10 cellular contexts compared by ENCODE assay signal in the genomic region with DNA sequence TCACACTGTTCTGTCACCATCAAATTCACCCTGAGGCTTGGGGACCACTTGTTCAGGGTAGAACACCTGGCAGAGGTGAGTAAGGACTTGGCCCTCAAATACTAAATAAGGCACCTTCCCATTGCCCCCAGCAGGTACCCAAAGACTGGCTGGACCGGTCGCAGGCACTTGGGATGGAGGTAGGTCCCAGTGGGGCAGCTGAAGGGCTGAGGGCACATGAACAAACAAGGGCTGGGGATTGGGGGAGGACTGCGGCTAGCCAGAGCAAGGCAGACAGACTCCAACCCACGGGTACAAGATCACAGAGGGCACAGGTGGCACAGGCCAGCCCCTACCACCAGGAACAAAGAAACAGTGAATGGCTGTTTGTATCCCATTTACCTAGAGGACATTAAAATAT. TPM values are rescaled to one million over a fixed set of nuclear protein-coding genes. Genes with fewer than 3 reads are reported as not detected.
DNase-seq lines count a peak whose midpoint lies in the region; ATAC-seq, FAIRE-seq and TF ChIP-seq lines count a peak whose summit lies in the region.
"Had no signal": no experiment of that assay in that cellular context is flagged by ENCODE, and none has a peak within 500 bp of the region (broad histone marks: within the 10 kb centered on the region; RNA-seq: fewer than 3 reads in every experiment).

No MANE protein-coding gene starts in this region.

- H3K27me3 ChIP-seq in hepatocyte, result no peaks in the 10 kb centered on the region
- H3K27me3 ChIP-seq: body of pancreas had no signal

- no peak overlapping the region for H3K4me3 ChIP-seq in hepatocyte
- H3K4me3 ChIP-seq: body of pancreas had no signal

- CTCF ChIA-PET in T-cell (lab: Charles Lee), result interaction anchor here in 1 of 2 donors (1.5 kb wide), 1 partner anchor 12 kb away, joined by 3 read pairs; no protein-coding TSS in a partner anchor

- no peak for DNase-seq in activated T-cell treated with anti-CD3 and anti-CD28 coated beads, Interleukin-2, amount 50 U/mL, for 24 hours
- DNase-seq in activated T-cell treated with anti-CD3 and anti-CD28 coated beads, Interleukin-2, amount 50 U/mL, for 48 hours, result no peak
- no peak for DNase-seq in T-cell
- DNase-seq in hepatocyte (ENCODE audit: low spot score), result no peak
- DNase-seq in stimulated activated naive B cell treated with anti-CD40 and anti-IgM and Interleukin-4, amounts not matched to agents 10 μg/mL and 1 μg/mL and 100 μg/mL, for 72 hours, result no peak
- DNase-seq in GM19239 (ENCODE audit: insufficient read length, low spot score), result no peak
- DNase-seq: body of pancreas had no signal

- H3K9me3 ChIP-seq in hepatocyte (ENCODE audit: low read depth), result no peaks in the 10 kb centered on the region
- H3K9me3 ChIP-seq: body of pancreas had no signal

- no peaks in the 10 kb centered on the region for H3K36me3 ChIP-seq in hepatocyte (replicated peaks; ENCODE audit: insufficient read depth, low read depth)

- peaks cover 50% of the 10 kb centered on the region for H3K36me3 Mint-ChIP-seq in activated T-cell treated with anti-CD3 and anti-CD28 coated beads, Interleukin-2, amount 50 U/mL, for 24 hours (ENCODE audit: low read depth)
- peaks cover 14% of the 10 kb centered on the region for H3K36me3 Mint-ChIP-seq in T-cell
- peaks cover 36 to 42% of the 10 kb centered on the region in 2 donors for H3K36me3 Mint-ChIP-seq in stimulated activated naive B cell treated with anti-CD40 and anti-IgM and Interleukin-4, amounts not matched to agents 10 μg/mL and 1 μg/mL and 100 μg/mL, for 72 hours

- H3K9me2 ChIP-seq in hepatocyte (replicated peaks; ENCODE audit: insufficient read depth), result no peaks in the 10 kb centered on the region

- peaks cover 12% of the 10 kb centered on the region for H3K4me1 ChIP-seq in hepatocyte (ENCODE audit: insufficient read depth)

- POLR2A ChIA-PET in T-cell (lab: Charles Lee), result interaction anchor here (0.6 kb wide), 2 partner anchors 14 to 508 kb away, joined by 3 read pairs; no protein-coding TSS in a partner anchor

- H4K20me1 ChIP-seq in hepatocyte (ENCODE audit: insufficient read depth, poor library complexity, severe bottlenecking), result no peaks in the 10 kb centered on the region

- peak overlapping the region; percentile 98 for H3K4me3 Mint-ChIP-seq in activated T-cell treated with anti-CD3 and anti-CD28 coated beads, Interleukin-2, amount 50 U/mL, for 24 hours
- peak overlapping the region; percentile 92 to 97 (median 95) for H3K4me3 Mint-ChIP-seq in T-cell
- H3K4me3 Mint-ChIP-seq in stimulated activated naive B cell treated with anti-CD40 and anti-IgM and Interleukin-4, amounts not matched to agents 10 μg/mL and 1 μg/mL and 100 μg/mL, for 72 hours, result peak overlapping the region; percentile 72 to 99

- H3K79me2 ChIP-seq in hepatocyte, result peaks cover 46% of the 10 kb centered on the region

- TF ChIP-seq CTCF in hepatocyte (IDR thresholded peaks at IDR 0.05; ENCODE audit: poor library complexity), result no peak

- H3K27ac ChIP-seq in hepatocyte, result peak overlapping the region; percentile 22
- H3K27ac ChIP-seq: body of pancreas had no signal

- no peaks in the 10 kb centered on the region for H3K27me3 Mint-ChIP-seq in activated T-cell treated with anti-CD3 and anti-CD28 coated beads, Interleukin-2, amount 50 U/mL, for 24 hours
- H3K27me3 Mint-ChIP-seq in T-cell, result no peaks in the 10 kb centered on the region
- no peaks in the 10 kb centered on the region for H3K27me3 Mint-ChIP-seq in stimulated activated naive B cell treated with anti-CD40 and anti-IgM and Interleukin-4, amounts not matched to agents 10 μg/mL and 1 μg/mL and 100 μg/mL, for 72 hours

- no peak overlapping the region for H2AFZ ChIP-seq in hepatocyte

- no peak for FAIRE-seq in GM19239 (lab: Jason Lieb, UNC)
- FAIRE-seq: TTC549 had no signal

- H3K9me3 Mint-ChIP-seq in activated T-cell treated with anti-CD3 and anti-CD28 coated beads, Interleukin-2, amount 50 U/mL, for 24 hours, result no peaks in the 10 kb centered on the region
- no peaks in the 10 kb centered on the region for H3K9me3 Mint-ChIP-seq in T-cell
- no peaks in the 10 kb centered on the region for H3K9me3 Mint-ChIP-seq in stimulated activated naive B cell treated with anti-CD40 and anti-IgM and Interleukin-4, amounts not matched to agents 10 μg/mL and 1 μg/mL and 100 μg/mL, for 72 hours

- H3K4me1 Mint-ChIP-seq in activated T-cell treated with anti-CD3 and anti-CD28 coated beads, Interleukin-2, amount 50 U/mL, for 24 hours (ENCODE audit: low read depth), result peaks cover 37% of the 10 kb centered on the region
- peaks cover 23 to 33% (median 29%) of the 10 kb centered on the region in 3 donors for H3K4me1 Mint-ChIP-seq in T-cell
- H3K4me1 Mint-ChIP-seq in stimulated activated naive B cell treated with anti-CD40 and anti-IgM and Interleukin-4, amounts not matched to agents 10 μg/mL and 1 μg/mL and 100 μg/mL, for 72 hours, result peaks cover 10 to 31% of the 10 kb centered on the region in 2 donors

- no peak for ATAC-seq in T-cell (replicated peaks in 1 of 4)
- no peak for ATAC-seq in stimulated activated naive B cell treated with anti-CD40 and anti-IgM and Interleukin-4, amounts not matched to agents 10 μg/mL and 1 μg/mL and 100 μg/mL, for 72 hours (replicated peaks)
- ATAC-seq in GM21723 (IDR thresholded peaks at IDR 0.05; ENCODE audit: unreplicated experiment), result no peak
- no peak for ATAC-seq in HG03520 (IDR thresholded peaks at IDR 0.05; ENCODE audit: unreplicated experiment)
- ATAC-seq: body of pancreas had no signal

- peak overlapping the region; percentile 99 for H3K27ac Mint-ChIP-seq in activated T-cell treated with anti-CD3 and anti-CD28 coated beads, Interleukin-2, amount 50 U/mL, for 24 hours
- no peak overlapping the region for H3K27ac Mint-ChIP-seq in T-cell
- H3K27ac Mint-ChIP-seq in stimulated activated naive B cell treated with anti-CD40 and anti-IgM and Interleukin-4, amounts not matched to agents 10 μg/mL and 1 μg/mL and 100 μg/mL, for 72 hours, result no peak overlapping the region

- WGBS in hepatocyte (ENCODE audit: low lambda C conversion rate, missing lambda C conversion rate), result 80% methylated on average over 4 of the region's 4 CpGs

- peak overlapping the region; percentile 100 for H3K4me2 ChIP-seq in hepatocyte

RNA-seq across cellular contexts. Expression of gene MRPS25, which starts 1.9 kb away (rescaled TPM):
- total RNA-seq in T-cell, result 100 to 1,000 TPM in 1 of 5 donors, 10 to 100 TPM in 4; 55.7 to 102 (median 87.3) TPM
- 25.6 and 30.9 TPM in 2 replicates for total RNA-seq in hepatocyte
- polyA plus RNA-seq in hepatocyte, result 59.9 and 75.5 TPM in 2 replicates

RNA-seq across cellular contexts. Expression of gene RBSN, which starts 35.7 kb away (rescaled TPM):
- total RNA-seq in T-cell (10 to 100 TPM; 24.7 to 42.7 (median 34.4) TPM), hepatocyte (19.1 and 19.4 TPM in 2 replicates)
- 19.7 and 21.2 TPM in 2 replicates for polyA plus RNA-seq in hepatocyte
